Comparison of ENCODE assay signal across 2 cellular contexts in genomic region chr15:81275711-81276417, GRCh38.
A peak's percentile ranks its signal among the peaks of the same experiment; 100 is the strongest.
TF ChIP-seq lines count a peak whose summit lies in the region.

No MANE protein-coding gene starts in this region.

TF ChIP-seq in liver, 16 proteins besides CTCF, POLR2A, EP300 and RAD21:
- peak; percentile 36 for TF ChIP-seq NR2F2 (IDR thresholded peaks at IDR 0.05)
- TF ChIP-seq JUND (IDR thresholded peaks at IDR 0.05) = peak in 1 of 2 donors; percentile 86
- TF ChIP-seq RXRA (IDR thresholded peaks at IDR 0.05) = peak; percentile 67 to 84
- peak; percentile 80 to 87 for TF ChIP-seq HNF4A (conservative IDR thresholded peaks at IDR 0.05)
- no peak for TF ChIP-seq TAF1 (conservative IDR thresholded peaks at IDR 0.05)
- no peak for TF ChIP-seq ATF3 (IDR thresholded peaks at IDR 0.05)
- TF ChIP-seq SP1 (IDR thresholded peaks at IDR 0.05) = peak; percentile 71
- peak; percentile 55 for TF ChIP-seq YY1 (IDR thresholded peaks at IDR 0.05)
- peak; percentile 21 for TF ChIP-seq FOXA2 (IDR thresholded peaks at IDR 0.05)
- TF ChIP-seq MAX (IDR thresholded peaks at IDR 0.05) = peak; percentile 62
- peak; percentile 83 for TF ChIP-seq ZBTB33 (IDR thresholded peaks at IDR 0.05)
- no peak for TF ChIP-seq GABPA (IDR thresholded peaks at IDR 0.05 in 1 of 2, conservative IDR thresholded peaks at IDR 0.05 in 1 of 2)
- TF ChIP-seq HNF4G (IDR thresholded peaks at IDR 0.05) = no peak
- TF ChIP-seq REST (IDR thresholded peaks at IDR 0.05) = peak; percentile 44
- no peak for TF ChIP-seq FOXA1 (IDR thresholded peaks at IDR 0.05)
- TF ChIP-seq EGR1 (IDR thresholded peaks at IDR 0.05; ENCODE audit: low read depth in 2 of 2) = peak in 1 of 2 donors; percentile 40
TF ChIP-seq in liver: peak in this region for 11.

TF ChIP-seq in HepG2, 621 proteins besides CTCF, POLR2A, EP300 and RAD21:
- TF ChIP-seq ARNT2 (CRISPR knock-in tag; IDR thresholded peaks at IDR 0.05; ENCODE audit: low read depth) (no peak), ZNF766 (CRISPR knock-in tag; IDR thresholded peaks at IDR 0.05; ENCODE audit: borderline replicate concordance) (no peak), ZMYM4 (CRISPR knock-in tag; IDR thresholded peaks at IDR 0.05) (no peak), GLI4 (CRISPR knock-in tag; IDR thresholded peaks at IDR 0.05; ENCODE audit: borderline replicate concordance) (no peak), HNF4A (CRISPR knock-in tag; IDR thresholded peaks at IDR 0.05) (no peak), SETDB1 (CRISPR knock-in tag; IDR thresholded peaks at IDR 0.05; ENCODE audit: borderline replicate concordance) (no peak), ARHGAP35 (CRISPR knock-in tag; IDR thresholded peaks at IDR 0.05; ENCODE audit: borderline replicate concordance) (no peak), MYNN (CRISPR knock-in tag; IDR thresholded peaks at IDR 0.05; ENCODE audit: low read depth) (no peak), THRA (CRISPR knock-in tag; IDR thresholded peaks at IDR 0.05; ENCODE audit: borderline replicate concordance) (no peak), ZNF142 (CRISPR knock-in tag; IDR thresholded peaks at IDR 0.05) (no peak), ZNF704 (CRISPR knock-in tag; IDR thresholded peaks at IDR 0.05; ENCODE audit: borderline replicate concordance) (no peak), TRAFD1 (CRISPR knock-in tag; IDR thresholded peaks at IDR 0.05; ENCODE audit: borderline replicate concordance) (no peak)
